ENCODE assay signal across 1 cellular context in the genomic region with DNA sequence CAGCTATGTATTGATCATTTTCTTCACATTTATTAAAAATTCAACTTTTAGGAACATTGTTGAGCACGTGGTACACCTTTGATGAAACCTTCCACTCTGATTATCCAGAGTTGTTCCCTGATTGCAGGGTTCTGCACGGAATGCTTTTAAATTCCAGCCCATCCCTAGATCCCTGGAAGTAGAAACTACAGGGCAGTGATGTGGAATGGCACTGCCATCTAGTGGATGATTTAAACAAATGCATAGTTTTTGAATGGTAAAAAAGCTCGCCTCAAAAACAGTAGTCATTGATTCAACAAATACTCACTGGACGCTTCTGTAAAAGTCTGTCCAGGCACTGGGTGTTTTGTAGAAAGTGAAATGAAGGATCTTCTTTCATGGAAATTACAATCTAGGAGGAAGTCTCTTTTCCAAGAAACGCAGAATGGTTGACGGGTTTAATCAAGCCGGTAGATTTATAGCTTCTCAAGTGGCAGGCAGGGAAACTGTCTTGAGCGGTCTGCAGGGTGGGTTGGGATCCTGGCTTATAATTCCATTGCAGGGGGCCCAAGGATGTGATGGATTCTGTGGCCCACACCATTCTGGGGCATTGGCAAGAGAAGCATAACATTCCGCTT.
TF ChIP-seq lines count a peak whose summit lies in the region.

No MANE protein-coding gene starts in this region.

TF ChIP-seq in WTC11, 78 proteins besides CTCF, POLR2A, EP300 and RAD21 (continued from another document):
- no peak for TF ChIP-seq CREB1 (CRISPR knock-in tag; IDR thresholded peaks at IDR 0.05)
- no peak for TF ChIP-seq EMX1 (CRISPR knock-in tag; IDR thresholded peaks at IDR 0.05)
- TF ChIP-seq MXD4 (CRISPR knock-in tag; IDR thresholded peaks at IDR 0.05; ENCODE audit: borderline replicate concordance), result no peak
- TF ChIP-seq HMGA2 (CRISPR knock-in tag; IDR thresholded peaks at IDR 0.05), result no peak
- no peak for TF ChIP-seq JUN (CRISPR knock-in tag; IDR thresholded peaks at IDR 0.05)
- TF ChIP-seq ETV6 (CRISPR knock-in tag; IDR thresholded peaks at IDR 0.05), result no peak
- TF ChIP-seq, protein P1, sequence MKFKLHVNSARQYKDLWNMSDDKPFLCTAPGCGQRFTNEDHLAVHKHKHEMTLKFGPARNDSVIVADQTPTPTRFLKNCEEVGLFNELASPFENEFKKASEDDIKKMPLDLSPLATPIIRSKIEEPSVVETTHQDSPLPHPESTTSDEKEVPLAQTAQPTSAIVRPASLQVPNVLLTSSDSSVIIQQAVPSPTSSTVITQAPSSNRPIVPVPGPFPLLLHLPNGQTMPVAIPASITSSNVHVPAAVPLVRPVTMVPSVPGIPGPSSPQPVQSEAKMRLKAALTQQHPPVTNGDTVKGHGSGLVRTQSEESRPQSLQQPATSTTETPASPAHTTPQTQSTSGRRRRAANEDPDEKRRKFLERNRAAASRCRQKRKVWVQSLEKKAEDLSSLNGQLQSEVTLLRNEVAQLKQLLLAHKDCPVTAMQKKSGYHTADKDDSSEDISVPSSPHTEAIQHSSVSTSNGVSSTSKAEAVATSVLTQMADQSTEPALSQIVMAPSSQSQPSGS (CRISPR knock-in tag; IDR thresholded peaks at IDR 0.05; ENCODE audit: borderline replicate concordance, low read depth), result no peak
- no peak for TF ChIP-seq ERG (CRISPR knock-in tag; IDR thresholded peaks at IDR 0.05)
- no peak for TF ChIP-seq ATF6 (CRISPR knock-in tag; IDR thresholded peaks at IDR 0.05)
- TF ChIP-seq ZNF263 (CRISPR knock-in tag; IDR thresholded peaks at IDR 0.05; ENCODE audit: low read depth), result no peak
- no peak for TF ChIP-seq ELF4 (CRISPR knock-in tag; IDR thresholded peaks at IDR 0.05; ENCODE audit: low read depth)
